Comparison of ENCODE assay signal across 7 cellular contexts in genomic region chr6:3848925-3849605, GRCh38. TPM values are rescaled to one million over a fixed set of nuclear protein-coding genes. Genes with fewer than 3 reads are reported as not detected.
DNase-seq lines count a peak whose midpoint lies in the region; ATAC-seq and TF ChIP-seq lines count a peak whose summit lies in the region.

A gene with protein sequence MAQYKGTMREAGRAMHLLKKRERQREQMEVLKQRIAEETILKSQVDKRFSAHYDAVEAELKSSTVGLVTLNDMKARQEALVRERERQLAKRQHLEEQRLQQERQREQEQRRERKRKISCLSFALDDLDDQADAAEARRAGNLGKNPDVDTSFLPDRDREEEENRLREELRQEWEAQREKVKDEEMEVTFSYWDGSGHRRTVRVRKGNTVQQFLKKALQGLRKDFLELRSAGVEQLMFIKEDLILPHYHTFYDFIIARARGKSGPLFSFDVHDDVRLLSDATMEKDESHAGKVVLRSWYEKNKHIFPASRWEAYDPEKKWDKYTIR (plus strand): TSS chr6:3849373. CDS start chr6:3849812, 439 bp downstream.

- peak within 1 kb of the TSS; percentile 78 for H3K27ac Mint-ChIP-seq in activated CD8-positive, alpha-beta T cell treated with anti-CD3 and anti-CD28 coated beads, Interleukin-2, amount 10 ng/mL, durations not matched to agents 7 days and 5 days

- H3K4me3 ChIP-seq in ectodermal cell (ENCODE audit: insufficient read depth, low read depth, low read length), result peak within 1 kb of the TSS; percentile 30
- H3K4me3 ChIP-seq in lower lobe of right lung, result peak within 1 kb of the TSS; percentile 63

- H3K4me3 Mint-ChIP-seq in activated CD8-positive, alpha-beta T cell treated with anti-CD3 and anti-CD28 coated beads, Interleukin-2, amount 10 ng/mL, durations not matched to agents 7 days and 5 days, result peak within 1 kb of the TSS; percentile 71

- CTCF ChIA-PET in activated CD8-positive, alpha-beta T cell treated with anti-CD3 and anti-CD28 coated beads, Interleukin-2, amount 10 ng/mL, durations not matched to agents 7 days and 5 days (lab: Charles Lee), result interaction anchor here (0.6 to 5.7 kb wide), 46 partner anchors 8 to 361 kb away, joined by 3 to 42 read pairs (median 4); a partner anchor contains a TSS

- H3K4me1 Mint-ChIP-seq in activated CD8-positive, alpha-beta T cell treated with anti-CD3 and anti-CD28 coated beads, Interleukin-2, amount 10 ng/mL, durations not matched to agents 7 days and 5 days (ENCODE audit: low read depth), result peaks cover 17% of the 10 kb centered on the region

- H3K27me3 Mint-ChIP-seq in activated CD8-positive, alpha-beta T cell treated with anti-CD3 and anti-CD28 coated beads, Interleukin-2, amount 10 ng/mL, durations not matched to agents 7 days and 5 days (ENCODE audit: low read depth), result no peaks in the 10 kb centered on the region

- H3K4me1 ChIP-seq in ectodermal cell (ENCODE audit: control insufficient read depth, insufficient read depth, low read length), result no peaks in the 10 kb centered on the region
- peaks cover 24% of the 10 kb centered on the region for H3K4me1 ChIP-seq in lower lobe of right lung

- 75 to 77% methylated on average over 49 of the region's 49 CpGs for WGBS in ectodermal cell, 2 experiments

- H3K9me3 Mint-ChIP-seq in activated CD8-positive, alpha-beta T cell treated with anti-CD3 and anti-CD28 coated beads, Interleukin-2, amount 10 ng/mL, durations not matched to agents 7 days and 5 days (ENCODE audit: insufficient read depth), result no peaks in the 10 kb centered on the region

- no peak within 1 kb of the TSS for H3K27ac ChIP-seq in ectodermal cell (ENCODE audit: insufficient read depth, low read depth, low read length, poor library complexity, severe bottlenecking)
- peak within 1 kb of the TSS; percentile 76 for H3K27ac ChIP-seq in lower lobe of right lung

- POLR2A ChIA-PET in activated CD8-positive, alpha-beta T cell treated with anti-CD3 and anti-CD28 coated beads, Interleukin-2, amount 10 ng/mL, durations not matched to agents 7 days and 5 days (lab: Charles Lee), result interaction anchor here (0.6 to 0.7 kb wide), 3 partner anchors 103 to 1057 kb away, joined by 3 to 6 read pairs (median 4); no protein-coding TSS in a partner anchor

- intact Hi-C loops in lower lobe of right lung (cut with DNase I), result no loop called here

- H3K36me3 ChIP-seq in ectodermal cell (ENCODE audit: control insufficient read depth, insufficient read depth, low read length) (no peaks in the 10 kb centered on the region), lower lobe of right lung (no peaks in the 10 kb centered on the region)

- H3K27me3 ChIP-seq in ectodermal cell (ENCODE audit: control insufficient read depth, insufficient read depth, low read length, poor library complexity, severe bottlenecking) (no peaks in the 10 kb centered on the region), lower lobe of right lung (ENCODE audit: low read depth) (no peaks in the 10 kb centered on the region)

- H3K9me3 ChIP-seq in ectodermal cell (ENCODE audit: control insufficient read depth, low read length) (no peaks in the 10 kb centered on the region), lower lobe of right lung (no peaks in the 10 kb centered on the region)

- H3K36me3 Mint-ChIP-seq in activated CD8-positive, alpha-beta T cell treated with anti-CD3 and anti-CD28 coated beads, Interleukin-2, amount 10 ng/mL, durations not matched to agents 7 days and 5 days (ENCODE audit: low read depth), result peaks cover 3% of the 10 kb centered on the region

- TF ChIP-seq CTCF in lower lobe of right lung (IDR thresholded peaks at IDR 0.05), result peak; percentile 95

- ATAC-seq in GM18520 (IDR thresholded peaks at IDR 0.05; ENCODE audit: unreplicated experiment) (peak; percentile 91), HG03025 (IDR thresholded peaks at IDR 0.05; ENCODE audit: low FRiP score, unreplicated experiment) (peak; percentile 90), lower lobe of right lung (peak; percentile 98 to 99)
- peak; percentile 98 for ATAC-seq in activated CD8-positive, alpha-beta T cell treated with anti-CD3 and anti-CD28 coated beads, Interleukin-2, amount 10 ng/mL, durations not matched to agents 7 days and 5 days

- DNase-seq in NCI-H446 (lab: John Stamatoyannopoulos, UW), result peak; percentile 76 to 88
- peak; percentile 94 for DNase-seq in activated CD8-positive, alpha-beta T cell treated with anti-CD3 and anti-CD28 coated beads, Interleukin-2, amount 10 ng/mL, durations not matched to agents 7 days and 5 days
- peak; percentile 94 for DNase-seq in lower lobe of right lung
- peak; percentile 80 to 90 (median 83) for DNase-seq in stimulated activated CD4-positive, alpha-beta T cell treated with anti-CD3 and anti-CD28 coated beads, TNF-alpha, amount 100 ng/mL, for 24 hours (ENCODE audit: low read depth in 3 of 3)

RNA-seq across cellular contexts. Expression of the gene that starts here (rescaled TPM):
- 1 to 10 TPM; 7.6 to 8.6 TPM for total RNA-seq in activated CD8-positive, alpha-beta T cell treated with anti-CD3 and anti-CD28 coated beads, Interleukin-2, amount 10 ng/mL, durations not matched to agents 7 days and 5 days
- 1.3 TPM for polyA plus RNA-seq in ectodermal cell (2013, experiment 1 of 4)
- polyA plus RNA-seq in ectodermal cell (2013, experiment 2 of 4), result 1.8 TPM
- 1.1 TPM for polyA plus RNA-seq in ectodermal cell (2013, experiment 3 of 4)
- 1.1 TPM for polyA plus RNA-seq in ectodermal cell (2013, experiment 4 of 4)
- 10.6 TPM for total RNA-seq in lower lobe of right lung
